Comparison of ENCODE assay signal across 26 cellular contexts in the genomic region with DNA sequence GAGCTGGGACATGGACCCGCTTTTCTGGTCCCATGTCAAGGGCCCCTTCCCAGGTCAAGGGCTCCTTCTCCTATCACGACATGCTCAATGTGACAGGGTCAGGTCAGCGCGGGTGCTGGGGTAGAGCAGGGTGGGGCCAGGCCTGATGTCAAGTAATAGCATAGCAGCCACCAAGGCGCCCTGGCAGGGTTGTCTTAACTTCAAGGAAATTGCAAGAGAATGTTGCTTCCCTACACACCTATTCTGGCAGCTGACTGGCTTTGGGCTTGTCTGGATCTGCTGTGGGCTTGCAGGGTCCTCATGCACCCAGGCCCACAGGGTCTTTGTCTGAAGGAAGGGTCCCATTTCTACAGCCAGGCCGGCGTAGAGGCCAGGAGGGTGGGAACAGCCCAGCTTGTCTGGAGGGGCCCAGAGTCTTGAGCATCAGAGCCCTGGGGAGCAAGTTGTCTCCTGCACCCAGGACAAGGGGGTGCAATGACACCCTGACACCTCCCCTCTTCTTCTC.
DNase-seq lines count a peak whose midpoint lies in the region; ATAC-seq and TF ChIP-seq lines count a peak whose summit lies in the region.
"Had no signal": no experiment of that assay in that cellular context is flagged by ENCODE, and none has a peak within 500 bp of the region (broad histone marks: within the 10 kb centered on the region; RNA-seq: fewer than 3 reads in every experiment).

No MANE protein-coding gene starts in this region.

- H2AFZ ChIP-seq in SK-N-SH (ENCODE audit: low read depth) (no peak overlapping the region), neuronal stem cell (ENCODE audit: low read length) (no peak overlapping the region), trophoblast cell (ENCODE audit: insufficient read depth, low read length, poor library complexity) (no peak overlapping the region)

- TF ChIP-seq CTCF in SK-N-SH (IDR thresholded peaks at IDR 0.05) (no peak), endodermal cell (conservative IDR thresholded peaks at IDR 0.05) (no peak), type B pancreatic cell (conservative IDR thresholded peaks at IDR 0.05) (no peak)

- H3K23ac ChIP-seq in neuronal stem cell (ENCODE audit: low read depth, low read length, poor library complexity) = no peak overlapping the region
- no peak overlapping the region for H3K23ac ChIP-seq in trophoblast cell (ENCODE audit: low read length)

- peaks cover 18% of the 10 kb centered on the region for H3K4me1 Mint-ChIP-seq in endodermal cell
- H3K4me1 Mint-ChIP-seq in type B pancreatic cell (ENCODE audit: unreplicated experiment) = peaks cover 15% of the 10 kb centered on the region

- CTCF ChIA-PET in SK-N-SH (lab: Yijun Ruan, JAX) = interaction anchor here (1.3 to 5.3 kb wide), 3 partner anchors 10 to 247 kb away, joined by 4 to 36 read pairs (median 5); no protein-coding TSS in a partner anchor

- TF ChIP-seq RAD21 in SK-N-SH (IDR thresholded peaks at IDR 0.05; ENCODE audit: low read length) = no peak

- H4K12ac ChIP-seq in trophoblast cell (ENCODE audit: low read depth, low read length) = no peak overlapping the region

- H3K4me3 Mint-ChIP-seq in endodermal cell (no peak overlapping the region), type B pancreatic cell (no peak overlapping the region)
- H3K4me3 Mint-ChIP-seq: CD4-positive, alpha-beta memory T cell; HFFc6 had no signal

- H3K4me1 ChIP-seq in SK-N-SH (ENCODE audit: control insufficient read depth in 1 of 2, insufficient read depth in 2 of 2, low read depth in 1 of 2, low read length in 1 of 2) (peaks cover 0 to 27% of the 10 kb centered on the region in 2 experiments; a peak in 1 of 4 replicates), endodermal cell (ENCODE audit: control insufficient read depth, insufficient read depth, low read length) (peaks cover 3% of the 10 kb centered on the region), neuronal stem cell (ENCODE audit: control insufficient read depth in 2 of 2, insufficient read depth in 1 of 2, low read depth in 1 of 2, low read length in 2 of 2) (peaks cover 6 to 16% of the 10 kb centered on the region in 2 donors), trophoblast cell (ENCODE audit: control insufficient read depth in 1 of 2, insufficient read depth in 2 of 2, low read length in 2 of 2) (peaks cover under 1 to 5% of the 10 kb centered on the region in 2 experiments)
- H3K4me1 ChIP-seq: Caco-2, SJSA1 had no signal

- TF ChIP-seq EP300 in SK-N-SH (IDR thresholded peaks at IDR 0.05; ENCODE audit: borderline replicate concordance in 1 of 2, low read depth in 1 of 2, low read length in 1 of 2) = no peak

- H2BK120ac ChIP-seq in neuronal stem cell (ENCODE audit: low read depth, low read length) (no peak overlapping the region), trophoblast cell (ENCODE audit: insufficient read depth, low read length, poor library complexity) (no peak overlapping the region)

- H3K4me3 ChIP-seq in SK-N-SH (ENCODE audit: low read depth in 2 of 2, low read length in 1 of 2) (no peak overlapping the region), endodermal cell (ENCODE audit: low read length) (no peak overlapping the region), neuronal stem cell (ENCODE audit: low read length in 2 of 2) (no peak overlapping the region), trophoblast cell (ENCODE audit: low read depth, low read length) (no peak overlapping the region)
- H3K4me3 ChIP-seq: BLaER1, GM12878, K562, SJSA1 had no signal

- H3K18ac ChIP-seq in neuronal stem cell (ENCODE audit: low read length) (no peak overlapping the region), trophoblast cell (ENCODE audit: low read length) (no peak overlapping the region)

- H3K4me2 ChIP-seq in SK-N-SH (no peak overlapping the region), neuronal stem cell (ENCODE audit: insufficient read depth, low read length, poor library complexity, severe bottlenecking) (no peak overlapping the region), trophoblast cell (ENCODE audit: low read length) (no peak overlapping the region)
- H3K4me2 ChIP-seq: BLaER1 had no signal

- peak overlapping the region; percentile 17 for H2BK5ac ChIP-seq in neuronal stem cell (ENCODE audit: low read length)
- H2BK5ac ChIP-seq in trophoblast cell (ENCODE audit: low read depth, low read length, poor library complexity) = no peak overlapping the region

- H3K36me3 ChIP-seq in SK-N-SH (replicated peaks in 1 of 2; ENCODE audit: control insufficient read depth in 1 of 2, insufficient read depth in 2 of 2, low read length in 1 of 2) (no peaks in the 10 kb centered on the region), endodermal cell (ENCODE audit: control insufficient read depth, insufficient read depth, low read length) (no peaks in the 10 kb centered on the region), neuronal stem cell (replicated peaks in 1 of 2; ENCODE audit: control insufficient read depth in 2 of 2, insufficient read depth in 2 of 2, low read length in 2 of 2) (no peaks in the 10 kb centered on the region), trophoblast cell (ENCODE audit: control insufficient read depth in 1 of 2, insufficient read depth in 2 of 2, low read length in 2 of 2) (no peaks in the 10 kb centered on the region)
- H3K36me3 ChIP-seq: BLaER1, SJSA1 had no signal

- H2AK5ac ChIP-seq in neuronal stem cell (ENCODE audit: low read depth, low read length) = no peak overlapping the region
- no peak overlapping the region for H2AK5ac ChIP-seq in trophoblast cell (ENCODE audit: low read length)

- H3K14ac ChIP-seq in neuronal stem cell (ENCODE audit: low read length) = no peak overlapping the region
- no peak overlapping the region for H3K14ac ChIP-seq in trophoblast cell (ENCODE audit: low read length)

- H3K9me2 ChIP-seq in SK-N-SH = no peaks in the 10 kb centered on the region

- no peak overlapping the region for H2BK15ac ChIP-seq in neuronal stem cell (ENCODE audit: low read length)

- DNase-seq in SK-N-SH (peak; percentile 3), endodermal cell (peak; percentile 29), neuronal stem cell (ENCODE audit: low spot score) (no peak), type B pancreatic cell (ENCODE audit: extremely low spot score, unreplicated experiment) (peak; percentile 64), SHP77 (lab: John Stamatoyannopoulos, UW) (no peak), trophoblast cell (no peak)
- DNase-seq in activated CD4-positive, CD25-positive, alpha-beta regulatory T cell (lab: John Stamatoyannopoulos, UW) = no peak
- DNase-seq: ACHN; CD4-positive, alpha-beta memory T cell; DND-41; HFFc6; NCI-H1092; NCI-H1436; NCI-H187 treated with DMSO at 0.1 percent for 48 hours; NCI-H510A; NCI-H748 treated with DMSO at 0.1 percent for 48 hours; NK-92 treated with Interleukin-12 subunit alpha and Interleukin-12 subunit beta, amount 100 ng/mL, for 24 hours had no signal

- H3K27me3 ChIP-seq in SK-N-SH (ENCODE audit: insufficient read depth) = no peaks in the 10 kb centered on the region
- no peaks in the 10 kb centered on the region for H3K27me3 ChIP-seq in endodermal cell (ENCODE audit: control insufficient read depth, insufficient read depth, low read length, poor library complexity, severe bottlenecking)
- peaks cover 0 to 7% (median 0%) of the 10 kb centered on the region in 3 experiments for H3K27me3 ChIP-seq in neuronal stem cell (ENCODE audit: control insufficient read depth in 3 of 3, insufficient read depth in 3 of 3, low read depth in 1 of 3, low read length in 3 of 3)
- no peaks in the 10 kb centered on the region for H3K27me3 ChIP-seq in trophoblast cell (ENCODE audit: insufficient read depth, low read length)
- H3K27me3 ChIP-seq: BLaER1, SJSA1 had no signal

- H3K79me1 ChIP-seq in neuronal stem cell (ENCODE audit: low read depth, low read length) = no peaks in the 10 kb centered on the region
- no peaks in the 10 kb centered on the region for H3K79me1 ChIP-seq in trophoblast cell (ENCODE audit: low read length)

- 53% methylated on average over 4 of the region's 7 CpGs for WGBS in SK-N-SH (ENCODE audit: low lambda C conversion rate)
- 92 to 95% methylated on average over 4 to 7 of the region's 7 CpGs for WGBS in endodermal cell (ENCODE audit: insufficient coverage in 1 of 2, insufficient read length in 1 of 2), 2 experiments
- WGBS in neuronal stem cell (ENCODE audit: extremely low coverage in 2 of 2, insufficient read length in 2 of 2, insufficient replicate concordance in 1 of 2), 2 donors = no CpG with 5 or more reads among the region's 7 CpGs
- WGBS in trophoblast cell (ENCODE audit: extremely low coverage, insufficient coverage, insufficient read length) = no CpG with 5 or more reads among the region's 7 CpGs

- H3K79me2 ChIP-seq in SK-N-SH (ENCODE audit: insufficient read depth) (no peaks in the 10 kb centered on the region), trophoblast cell (ENCODE audit: control insufficient read depth, insufficient read depth, low read length, poor library complexity) (no peaks in the 10 kb centered on the region)

- no peaks in the 10 kb centered on the region for H4K20me1 ChIP-seq in SK-N-SH (ENCODE audit: insufficient read depth)
- H4K20me1 ChIP-seq: BLaER1 had no signal

- H2BK12ac ChIP-seq in neuronal stem cell (ENCODE audit: low read length) = no peak overlapping the region
- no peak overlapping the region for H2BK12ac ChIP-seq in trophoblast cell (ENCODE audit: low read length)

- H3K36me3 Mint-ChIP-seq in endodermal cell (ENCODE audit: low read depth) = no peaks in the 10 kb centered on the region
- no peaks in the 10 kb centered on the region for H3K36me3 Mint-ChIP-seq in type B pancreatic cell
- H3K36me3 Mint-ChIP-seq: CD4-positive, alpha-beta memory T cell had no signal

- no peaks in the 10 kb centered on the region for H3F3A ChIP-seq in SK-N-SH (replicated peaks; ENCODE audit: insufficient read depth)

- POLR2A ChIA-PET in SK-N-SH (lab: Yijun Ruan, JAX) = no interaction called here

- H4K91ac ChIP-seq in neuronal stem cell (ENCODE audit: low read depth, low read length, poor library complexity) (no peak overlapping the region), trophoblast cell (ENCODE audit: low read depth, low read length) (no peak overlapping the region)

- ATAC-seq in SK-N-SH treated with all-trans-retinoic acid at 6 μM for 48 hours = no peak
- ATAC-seq: GM12878, HepG2, K562 had no signal

- no peak overlapping the region for H3K27ac Mint-ChIP-seq in endodermal cell
- H3K27ac Mint-ChIP-seq in type B pancreatic cell = peak overlapping the region; percentile 61
- H3K27ac Mint-ChIP-seq: HFFc6 had no signal

- no peak overlapping the region for H3K9ac ChIP-seq in SK-N-SH
- H3K9ac ChIP-seq in endodermal cell (ENCODE audit: extremely low read depth, low read length, poor library complexity, severe bottlenecking) = no peak overlapping the region
- no peak overlapping the region for H3K9ac ChIP-seq in neuronal stem cell (ENCODE audit: low read depth, low read length, poor library complexity)
- no peak overlapping the region for H3K9ac ChIP-seq in trophoblast cell (ENCODE audit: low read length)
- H3K9ac ChIP-seq: BLaER1 had no signal

- peaks cover 6% of the 10 kb centered on the region for H3K27me3 Mint-ChIP-seq in endodermal cell (ENCODE audit: insufficient read depth)
- H3K27me3 Mint-ChIP-seq in type B pancreatic cell = peaks cover 4% of the 10 kb centered on the region

- H3K27ac ChIP-seq in SK-N-SH (ENCODE audit: low read depth in 2 of 2, low read length in 1 of 2) = no peak overlapping the region; a peak in 1 of 4 replicates
- no peak overlapping the region for H3K27ac ChIP-seq in endodermal cell (ENCODE audit: low read depth, low read length)
- H3K27ac ChIP-seq in neuronal stem cell (replicated peaks; ENCODE audit: low read length) = no peak overlapping the region
- H3K27ac ChIP-seq in trophoblast cell (ENCODE audit: low read depth, low read length) = no peak overlapping the region
- H3K27ac ChIP-seq: 22Rv1, BLaER1, HL-60, SJSA1 had no signal

- H3K9me3 ChIP-seq in SK-N-SH (no peaks in the 10 kb centered on the region), endodermal cell (ENCODE audit: control insufficient read depth, low read length) (no peaks in the 10 kb centered on the region), neuronal stem cell (replicated peaks in 1 of 2; ENCODE audit: control insufficient read depth in 2 of 2, insufficient read depth in 1 of 2, low read depth in 1 of 2, low read length in 2 of 2) (no peaks in the 10 kb centered on the region), trophoblast cell (ENCODE audit: insufficient read depth, low read depth, low read length) (no peaks in the 10 kb centered on the region)
- H3K9me3 ChIP-seq: BLaER1, Caco-2, SJSA1 had no signal

- H4K8ac ChIP-seq in neuronal stem cell (ENCODE audit: low read depth, low read length) (no peak overlapping the region), trophoblast cell (ENCODE audit: low read depth, low read length) (no peak overlapping the region)

- H3K9me3 Mint-ChIP-seq in endodermal cell = no peaks in the 10 kb centered on the region
- no peaks in the 10 kb centered on the region for H3K9me3 Mint-ChIP-seq in type B pancreatic cell
- H3K9me3 Mint-ChIP-seq: HFFc6 had no signal

- H3K4ac ChIP-seq in neuronal stem cell (ENCODE audit: low read length) (no peak overlapping the region), trophoblast cell (ENCODE audit: low read depth, low read length) (no peak overlapping the region)

Comparison
In these comparisons a context has a peak if more than half of its experiments do, and no peak if none do; other contexts are left out.
1. DNase-seq: peak in SK-N-SH (single experiment), endodermal cell (single experiment) and type B pancreatic cell (single experiment); none in neuronal stem cell (single experiment), SHP77 (0 of 2), activated CD4-positive, CD25-positive, alpha-beta regulatory T cell (0 of 4) and trophoblast cell (0 of 2).